Comparison of ENCODE assay signal across 8 cellular contexts in the genomic region with DNA sequence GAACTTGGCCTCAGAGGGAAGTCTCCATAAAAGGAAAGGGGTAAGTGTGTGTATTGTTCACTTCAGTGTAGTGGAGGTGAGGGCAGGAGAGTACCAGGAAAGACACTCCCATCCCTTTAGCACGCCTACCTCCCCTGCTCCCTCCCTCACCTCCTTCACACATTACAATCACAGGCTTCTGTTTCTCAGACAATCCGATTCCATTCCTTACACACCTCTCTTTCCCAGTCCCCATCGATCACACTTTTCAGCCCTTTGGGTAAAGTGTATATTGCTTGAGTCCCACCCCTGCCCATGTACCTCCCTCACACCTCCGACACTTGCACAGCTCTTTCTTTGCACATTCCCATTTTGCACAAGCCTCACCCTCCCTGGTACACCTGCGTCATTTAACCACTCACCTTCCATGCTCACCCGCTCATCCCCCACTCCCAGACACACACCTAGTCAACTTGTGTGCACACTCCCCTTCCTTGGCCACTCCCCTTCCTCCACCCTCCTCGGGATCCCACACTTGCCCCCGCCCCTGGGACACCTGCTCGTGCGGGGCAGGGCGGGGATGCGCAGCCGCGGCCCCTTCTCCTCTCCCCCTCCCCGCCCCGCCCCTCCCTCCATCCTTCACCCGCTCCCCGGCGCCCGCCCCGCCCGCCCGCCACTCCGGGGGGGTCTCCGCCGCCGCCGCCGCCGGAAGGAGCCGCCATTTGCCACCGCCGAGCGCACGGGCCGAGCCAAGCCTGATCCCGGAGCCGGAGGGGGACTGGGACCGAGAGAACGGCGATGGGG. TPM values are rescaled to one million over a fixed set of nuclear protein-coding genes. Genes with fewer than 3 reads are reported as not detected.
DNase-seq lines count a peak whose midpoint lies in the region; ATAC-seq and TF ChIP-seq lines count a peak whose summit lies in the region.

A gene with protein sequence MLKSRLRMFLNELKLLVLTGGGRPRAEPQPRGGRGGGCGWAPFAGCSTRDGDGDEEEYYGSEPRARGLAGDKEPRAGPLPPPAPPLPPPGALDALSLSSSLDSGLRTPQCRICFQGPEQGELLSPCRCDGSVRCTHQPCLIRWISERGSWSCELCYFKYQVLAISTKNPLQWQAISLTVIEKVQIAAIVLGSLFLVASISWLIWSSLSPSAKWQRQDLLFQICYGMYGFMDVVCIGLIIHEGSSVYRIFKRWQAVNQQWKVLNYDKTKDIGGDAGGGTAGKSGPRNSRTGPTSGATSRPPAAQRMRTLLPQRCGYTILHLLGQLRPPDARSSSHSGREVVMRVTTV (plus strand): TSS at position 693 of the 783 bp plus-strand sequence. CDS start 426 bp downstream, outside the sequence.

- peak within 1 kb of the TSS; percentile 36 for H3K4me3 ChIP-seq in MG63
- H3K4me3 ChIP-seq in SK-N-MC: peak within 1 kb of the TSS; percentile 81
- peak within 1 kb of the TSS; percentile 42 to 85 (median 71) for H3K4me3 ChIP-seq in heart right ventricle

- peak within 1 kb of the TSS; percentile 63 for H3K9ac ChIP-seq in SK-N-MC (ENCODE audit: insufficient read length)

- ATAC-seq in GM21619 (IDR thresholded peaks at IDR 0.05; ENCODE audit: unreplicated experiment) (peak; percentile 34), heart right ventricle (peak in 1 of 8 donors; percentile 4), HG02588 (IDR thresholded peaks at IDR 0.05; ENCODE audit: unreplicated experiment) (no peak)

- H3K36me3 ChIP-seq in MG63: peaks cover 17% of the 10 kb centered on the region
- peaks cover 18% of the 10 kb centered on the region for H3K36me3 ChIP-seq in SK-N-MC (ENCODE audit: insufficient read depth, low read length)
- peaks cover 0 to 38% (median 12%) of the 10 kb centered on the region in 9 donors for H3K36me3 ChIP-seq in heart right ventricle

- H3K9me3 ChIP-seq in MG63 (no peaks in the 10 kb centered on the region), SK-N-MC (ENCODE audit: low read depth, low read length) (no peaks in the 10 kb centered on the region), heart right ventricle (no peaks in the 10 kb centered on the region)

- peak within 1 kb of the TSS; percentile 70; the same call in 1 of the 2 replicates for H3K27ac ChIP-seq in SK-N-MC
- peak within 1 kb of the TSS; percentile 22 to 74 (median 53) for H3K27ac ChIP-seq in heart right ventricle

- intact Hi-C loops in heart right ventricle (cut with DNase I): no loop called here

- H3K27me3 ChIP-seq in MG63: peaks cover 2% of the 10 kb centered on the region; the same call in 1 of the 2 replicates
- no peaks in the 10 kb centered on the region for H3K27me3 ChIP-seq in heart right ventricle

- WGBS in heart right ventricle, 2 donors: 2% methylated on average over 37 to 41 of the region's 41 CpGs

- DNase-seq in Caki2 (ENCODE audit: low read depth): peak; percentile 70
- peak; percentile 40 for DNase-seq in MG63
- no peak for DNase-seq in SK-N-MC (ENCODE audit: low read depth, low spot score)
- peak; percentile 88 for DNase-seq in activated naive CD4-positive, alpha-beta T cell treated with anti-CD3 and anti-CD28 coated beads, Interleukin-2, amount 50 U/mL, for 16 hours
- peak; percentile 58 to 60 for DNase-seq in heart right ventricle
- DNase-seq in renal cortical epithelial cell (ENCODE audit: low read depth): peak; percentile 62

- TF ChIP-seq CTCF in heart right ventricle (IDR thresholded peaks at IDR 0.05): no peak

- H3K4me1 ChIP-seq in heart right ventricle: peaks cover 14 to 51% (median 38%) of the 10 kb centered on the region in 9 donors

- in situ Hi-C loops in Caki2 (cut with HindIII; ENCODE audit: low pct_unique_long_range_greater_than_20kb, low sequenced_read_pairs): no loop called here

RNA-seq across cellular contexts. Expression of the gene that starts here (rescaled TPM):
- 8.0 and 16.6 TPM in 2 replicates for total RNA-seq in Caki2 (2014; rRNA removed; shearing (Covaris generic); ENCODE audit: low replicate concordance)
- 2.4 and 4.9 TPM in 2 replicates for total RNA-seq in MG63 (2014; rRNA removed; shearing (Covaris generic); ENCODE audit: low replicate concordance)
- total RNA-seq in heart right ventricle (10 to 100 TPM; 11.2 to 15.0 (median 13.3) TPM), renal cortical epithelial cell (3.1 and 8.5 TPM in 2 replicates)
- 10 to 100 TPM; 14.5 to 20.7 TPM for polyA plus RNA-seq in heart right ventricle
